ENCODE assay signal across 15 cellular contexts in genomic region chr4:21802406-21802805, GRCh38.
DNase-seq lines count a peak whose midpoint lies in the region; FAIRE-seq and TF ChIP-seq lines count a peak whose summit lies in the region.
"Had no signal": no experiment of that assay in that cellular context is flagged by ENCODE, and none has a peak within 500 bp of the region (broad histone marks: within the 10 kb centered on the region; RNA-seq: fewer than 3 reads in every experiment).

No MANE protein-coding gene starts in this region.

- intact Hi-C loops in activated CD4-positive, alpha-beta memory T cell treated with anti-CD3 and anti-CD28 coated beads for 36 hours (cut with micrococcal nuclease): no loop called here

- no peaks in the 10 kb centered on the region for H3K27me3 Mint-ChIP-seq in activated CD4-positive, alpha-beta memory T cell treated with anti-CD3 and anti-CD28 coated beads for 36 hours

- in situ Hi-C loops in astrocyte of the spinal cord (cut with HindIII; ENCODE audit: low sequenced_read_pairs): no loop called here

- CTCF ChIA-PET in activated CD4-positive, alpha-beta memory T cell treated with anti-CD3 and anti-CD28 coated beads for 36 hours (lab: Charles Lee): no interaction called here

- no peak overlapping the region for H3K4me3 ChIP-seq in astrocyte of the spinal cord (ENCODE audit: low read depth, low read length)

- no peaks in the 10 kb centered on the region for H3K4me1 Mint-ChIP-seq in activated CD4-positive, alpha-beta memory T cell treated with anti-CD3 and anti-CD28 coated beads for 36 hours (ENCODE audit: low read depth)
- H3K4me1 Mint-ChIP-seq: H9, neural crest cell had no signal

- no peaks in the 10 kb centered on the region for H3K36me3 Mint-ChIP-seq in activated CD4-positive, alpha-beta memory T cell treated with anti-CD3 and anti-CD28 coated beads for 36 hours

- no peak overlapping the region for H3K4me3 Mint-ChIP-seq in activated CD4-positive, alpha-beta memory T cell treated with anti-CD3 and anti-CD28 coated beads for 36 hours
- H3K4me3 Mint-ChIP-seq: H9; neural crest cell; T-helper 1 cell treated with Interleukin-12 subunit alpha and Interleukin-12 subunit beta and Interleukin-4 antibody, amounts not matched to agents 30 μg/mL and 1 μg/mL, for 36 hours had no signal

- no peak for TF ChIP-seq CTCF in astrocyte of the spinal cord (IDR thresholded peaks at IDR 0.05; ENCODE audit: low read depth, low read length)

- H3K9me3 Mint-ChIP-seq in activated CD4-positive, alpha-beta memory T cell treated with anti-CD3 and anti-CD28 coated beads for 36 hours: peaks cover 2% of the 10 kb centered on the region
- H3K9me3 Mint-ChIP-seq: T-helper 1 cell treated with Interleukin-12 subunit alpha and Interleukin-12 subunit beta and Interleukin-4 antibody, amounts not matched to agents 30 μg/mL and 1 μg/mL, for 36 hours had no signal

- POLR2A ChIA-PET in activated CD4-positive, alpha-beta memory T cell treated with anti-CD3 and anti-CD28 coated beads for 36 hours (lab: Charles Lee): no interaction called here

- no peak for FAIRE-seq in urothelium cell line (lab: Jason Lieb, UNC)

- DNase-seq in HT1080 (ENCODE audit: low read depth) (peak; percentile 76), astrocyte of the spinal cord (ENCODE audit: low read depth, low spot score) (peak; percentile 54), foreskin melanocyte (peak; percentile 44), urothelium cell line (ENCODE audit: low spot score) (peak; percentile 46), NCI-H1105 treated with DMSO at 0.1 percent for 48 hours (lab: John Stamatoyannopoulos, UW) (no peak), SIG-M5 (lab: John Stamatoyannopoulos, UW) (no peak)
- DNase-seq in activated CD4-positive, alpha-beta memory T cell treated with anti-CD3 and anti-CD28 coated beads for 36 hours: no peak
- DNase-seq: activated CD4-positive, alpha-beta T cell treated with anti-CD3 and anti-CD28 coated beads for 4 hours; amygdala; Caco-2; H9; left ventricle myocardium superior; NCI-H2227 treated with DMSO at 0.1 percent for 48 hours had no signal

- no peak overlapping the region for H3K27ac Mint-ChIP-seq in activated CD4-positive, alpha-beta memory T cell treated with anti-CD3 and anti-CD28 coated beads for 36 hours
- H3K27ac Mint-ChIP-seq: H9; T-helper 1 cell treated with Interleukin-12 subunit alpha and Interleukin-12 subunit beta and Interleukin-4 antibody, amounts not matched to agents 30 μg/mL and 1 μg/mL, for 36 hours had no signal

Comparison
In these comparisons a context has a peak if more than half of its experiments do, and no peak if none do; other contexts are left out.
1. DNase-seq: peak in HT1080 (single experiment), astrocyte of the spinal cord (single experiment), foreskin melanocyte (single experiment) and urothelium cell line (single experiment); none in activated CD4-positive, alpha-beta memory T cell treated with anti-CD3 and anti-CD28 coated beads for 36 hours (single experiment), NCI-H1105 treated with DMSO at 0.1 percent for 48 hours (single experiment) and SIG-M5 (single experiment).